In the genomic region with DNA sequence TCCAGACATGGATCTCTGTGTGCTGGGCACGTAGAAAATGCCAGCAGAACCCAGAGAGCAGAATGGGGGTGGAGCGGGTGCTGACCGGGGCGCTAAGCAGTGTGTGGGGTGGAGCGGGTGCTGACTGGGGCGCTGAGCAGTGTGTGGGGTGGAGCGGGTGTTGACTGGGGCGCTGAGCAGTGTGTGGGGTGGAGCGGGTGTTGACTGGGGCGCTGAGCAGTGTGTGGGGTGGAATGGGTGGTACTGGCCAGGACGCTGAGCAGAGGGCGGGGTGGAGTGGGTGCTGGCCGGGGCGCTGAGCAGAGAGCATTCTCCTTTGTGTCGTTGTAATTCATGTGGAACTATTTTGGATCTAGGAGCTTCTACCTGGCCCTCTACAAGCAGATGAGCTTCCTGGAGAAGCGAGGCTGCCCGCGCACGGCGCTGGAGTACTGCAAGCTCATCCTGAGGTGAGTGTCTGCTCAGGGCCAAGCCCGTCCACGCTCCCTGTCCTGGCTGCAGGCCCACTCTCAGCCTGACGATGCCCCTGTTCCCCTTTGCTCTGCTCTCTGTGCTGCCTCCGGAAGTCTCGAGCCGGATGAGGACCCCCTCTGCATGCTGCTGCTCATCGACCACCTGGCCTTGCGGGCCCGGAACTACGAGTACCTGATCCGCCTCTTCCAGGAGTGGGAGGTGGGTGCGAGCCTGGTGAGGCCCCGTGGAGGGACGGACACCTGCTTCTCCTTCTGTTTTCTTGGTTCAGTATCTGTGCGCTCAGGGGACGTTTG, we compare ENCODE assay signal across 15 cellular contexts. TPM values are rescaled to one million over a fixed set of nuclear protein-coding genes. Genes with fewer than 3 reads are reported as not detected.
DNase-seq lines count a peak whose midpoint lies in the region; ATAC-seq lines count a peak whose summit lies in the region.
"Had no signal": no experiment of that assay in that cellular context is flagged by ENCODE, and none has a peak within 500 bp of the region (broad histone marks: within the 10 kb centered on the region; RNA-seq: fewer than 3 reads in every experiment).

No MANE protein-coding gene starts in this region.

- CTCF ChIA-PET in activated naive CD4-positive, alpha-beta T cell treated with anti-CD3 and anti-CD28 coated beads, Interleukin-2, amount 10 ng/mL, durations not matched to agents 7 days and 5 days (lab: Charles Lee) = no interaction called here

- no peak for DNase-seq in activated naive CD4-positive, alpha-beta T cell treated with anti-CD3 and anti-CD28 coated beads, Interleukin-2, amount 50 U/mL, for 72 hours (ENCODE audit: low spot score in 2 of 2)
- no peak for DNase-seq in activated naive CD4-positive, alpha-beta T cell treated with anti-CD3 and anti-CD28 coated beads, Interleukin-2, amount 10 ng/mL, durations not matched to agents 7 days and 5 days
- DNase-seq in memory B cell (ENCODE audit: low spot score in 2 of 2) (no peak), NCI-H345 treated with DMSO at 0.1 percent for 48 hours (lab: John Stamatoyannopoulos, UW; ENCODE audit: unreplicated experiment) (no peak)
- DNase-seq in stimulated activated effector memory CD8-positive, alpha-beta T cell treated with anti-CD3 and anti-CD28 coated beads, Interleukin-12 subunit alpha, Interleukin-12 subunit beta, amount 100 ng/mL, for 72 hours (ENCODE audit: low spot score in 2 of 2) = no peak
- DNase-seq: BE2C; CD4-positive, alpha-beta memory T cell; GM23248; NCI-H187 treated with DMSO at 0.1 percent for 48 hours; NCI-H2171 treated with DMSO at 0.1 percent for 48 hours; NCI-H748 treated with DMSO at 0.1 percent for 48 hours had no signal

- H3K27ac Mint-ChIP-seq in activated naive CD4-positive, alpha-beta T cell treated with anti-CD3 and anti-CD28 coated beads, Interleukin-2, amount 50 U/mL, for 72 hours = peak overlapping the region; percentile 57
- no peak overlapping the region for H3K27ac Mint-ChIP-seq in activated naive CD4-positive, alpha-beta T cell treated with anti-CD3 and anti-CD28 coated beads, Interleukin-2, amount 10 ng/mL, durations not matched to agents 7 days and 5 days
- H3K27ac Mint-ChIP-seq in memory B cell = peak overlapping the region; percentile 83
- H3K27ac Mint-ChIP-seq in stimulated activated effector memory CD8-positive, alpha-beta T cell treated with anti-CD3 and anti-CD28 coated beads, Interleukin-12 subunit alpha, Interleukin-12 subunit beta, amount 100 ng/mL, for 72 hours = peak overlapping the region; percentile 59

- no peak overlapping the region for H3K4me3 Mint-ChIP-seq in activated naive CD4-positive, alpha-beta T cell treated with anti-CD3 and anti-CD28 coated beads, Interleukin-2, amount 10 ng/mL, durations not matched to agents 7 days and 5 days
- H3K4me3 Mint-ChIP-seq in memory B cell = no peak overlapping the region
- H3K4me3 Mint-ChIP-seq in stimulated activated effector memory CD8-positive, alpha-beta T cell treated with anti-CD3 and anti-CD28 coated beads, Interleukin-12 subunit alpha, Interleukin-12 subunit beta, amount 100 ng/mL, for 72 hours = no peak overlapping the region

- no peaks in the 10 kb centered on the region for H3K9me3 Mint-ChIP-seq in activated naive CD4-positive, alpha-beta T cell treated with anti-CD3 and anti-CD28 coated beads, Interleukin-2, amount 50 U/mL, for 72 hours
- no peaks in the 10 kb centered on the region for H3K9me3 Mint-ChIP-seq in activated naive CD4-positive, alpha-beta T cell treated with anti-CD3 and anti-CD28 coated beads, Interleukin-2, amount 10 ng/mL, durations not matched to agents 7 days and 5 days
- H3K9me3 Mint-ChIP-seq in memory B cell = no peaks in the 10 kb centered on the region
- no peaks in the 10 kb centered on the region for H3K9me3 Mint-ChIP-seq in stimulated activated effector memory CD8-positive, alpha-beta T cell treated with anti-CD3 and anti-CD28 coated beads, Interleukin-12 subunit alpha, Interleukin-12 subunit beta, amount 100 ng/mL, for 72 hours
- H3K9me3 Mint-ChIP-seq: CD4-positive, alpha-beta memory T cell had no signal

- H3K27me3 Mint-ChIP-seq in activated naive CD4-positive, alpha-beta T cell treated with anti-CD3 and anti-CD28 coated beads, Interleukin-2, amount 10 ng/mL, durations not matched to agents 7 days and 5 days = no peaks in the 10 kb centered on the region
- no peaks in the 10 kb centered on the region for H3K27me3 Mint-ChIP-seq in memory B cell
- H3K27me3 Mint-ChIP-seq: CD4-positive, alpha-beta memory T cell had no signal

- no peaks in the 10 kb centered on the region for H3K4me1 Mint-ChIP-seq in activated naive CD4-positive, alpha-beta T cell treated with anti-CD3 and anti-CD28 coated beads, Interleukin-2, amount 10 ng/mL, durations not matched to agents 7 days and 5 days
- H3K4me1 Mint-ChIP-seq in memory B cell = no peaks in the 10 kb centered on the region
- H3K4me1 Mint-ChIP-seq in stimulated activated effector memory CD8-positive, alpha-beta T cell treated with anti-CD3 and anti-CD28 coated beads, Interleukin-12 subunit alpha, Interleukin-12 subunit beta, amount 100 ng/mL, for 72 hours = peaks cover 5% of the 10 kb centered on the region
- H3K4me1 Mint-ChIP-seq: CD4-positive, alpha-beta memory T cell had no signal

- H3K27ac ChIP-seq in cingulate gyrus (ENCODE audit: low read depth, low read length) = peak overlapping the region; percentile 10
- H3K27ac ChIP-seq: 22Rv1, GM23248 had no signal

- peaks cover 0 to 6% of the 10 kb centered on the region in 2 donors for H3K36me3 Mint-ChIP-seq in activated naive CD4-positive, alpha-beta T cell treated with anti-CD3 and anti-CD28 coated beads, Interleukin-2, amount 50 U/mL, for 72 hours
- peaks cover 30% of the 10 kb centered on the region for H3K36me3 Mint-ChIP-seq in activated naive CD4-positive, alpha-beta T cell treated with anti-CD3 and anti-CD28 coated beads, Interleukin-2, amount 10 ng/mL, durations not matched to agents 7 days and 5 days
- H3K36me3 Mint-ChIP-seq in memory B cell = peaks cover 6% of the 10 kb centered on the region
- peaks cover 91% of the 10 kb centered on the region for H3K36me3 Mint-ChIP-seq in stimulated activated effector memory CD8-positive, alpha-beta T cell treated with anti-CD3 and anti-CD28 coated beads, Interleukin-12 subunit alpha, Interleukin-12 subunit beta, amount 100 ng/mL, for 72 hours

- no peak for ATAC-seq in activated naive CD4-positive, alpha-beta T cell treated with anti-CD3 and anti-CD28 coated beads, Interleukin-2, amount 50 U/mL, for 72 hours
- ATAC-seq in memory B cell (ENCODE audit: low read depth) = no peak
- no peak for ATAC-seq in stimulated activated effector memory CD8-positive, alpha-beta T cell treated with anti-CD3 and anti-CD28 coated beads, Interleukin-12 subunit alpha, Interleukin-12 subunit beta, amount 100 ng/mL, for 72 hours
- ATAC-seq in GM18511 (IDR thresholded peaks at IDR 0.05; ENCODE audit: unreplicated experiment) = no peak
- no peak for ATAC-seq in HG02870 (IDR thresholded peaks at IDR 0.05; ENCODE audit: unreplicated experiment)

RNA-seq across cellular contexts. Expression of gene MC1R, which starts 20.3 kb away (rescaled TPM):
- total RNA-seq in activated naive CD4-positive, alpha-beta T cell treated with anti-CD3 and anti-CD28 coated beads, Interleukin-2, amount 50 U/mL, for 72 hours = 1 to 10 TPM; 4.6 to 5.1 TPM

RNA-seq across cellular contexts. Expression of gene TUBB3, which starts 24.8 kb away (rescaled TPM):
- 10 to 100 TPM in 1 of 2 donors, not detected in 1; 10.2 TPM for total RNA-seq in activated naive CD4-positive, alpha-beta T cell treated with anti-CD3 and anti-CD28 coated beads, Interleukin-2, amount 50 U/mL, for 72 hours

RNA-seq across cellular contexts. Expression of gene TCF25, which starts 25.0 kb away (rescaled TPM):
- 100 to 1,000 TPM; 167 to 235 TPM for total RNA-seq in activated naive CD4-positive, alpha-beta T cell treated with anti-CD3 and anti-CD28 coated beads, Interleukin-2, amount 50 U/mL, for 72 hours

RNA-seq across cellular contexts. Expression of gene DEF8, which starts 50.2 kb away (rescaled TPM):
- 10 to 100 TPM in 1 of 2 donors, 1 to 10 TPM in 1; 5.1 to 22.8 TPM for total RNA-seq in activated naive CD4-positive, alpha-beta T cell treated with anti-CD3 and anti-CD28 coated beads, Interleukin-2, amount 50 U/mL, for 72 hours
